8 cellular contexts compared by ENCODE assay signal in genomic region chr5:134370306-134370870, GRCh38. TPM values are rescaled to one million over a fixed set of nuclear protein-coding genes. Genes with fewer than 3 reads are reported as not detected.
DNase-seq lines count a peak whose midpoint lies in the region; ATAC-seq and TF ChIP-seq lines count a peak whose summit lies in the region.

No MANE protein-coding gene starts in this region.

- CTCF ChIA-PET in AG04450 (lab: Charles Lee), result interaction anchor here (0.5 to 1.8 kb wide), 4 partner anchors 18 to 208 kb away, joined by 3 to 5 read pairs (median 4); no protein-coding TSS in a partner anchor

- ATAC-seq in GM19455 (IDR thresholded peaks at IDR 0.05; ENCODE audit: unreplicated experiment) (peak; percentile 7), HG03575 (IDR thresholded peaks at IDR 0.05; ENCODE audit: extremely low read depth, insufficient number of reproducible peaks, low FRiP score, unreplicated experiment) (peak; percentile 3), left lobe of liver (peak; percentile 3)

- no peaks in the 10 kb centered on the region for H3K27me3 ChIP-seq in AG04450 (ENCODE audit: control insufficient read depth, insufficient read depth, low read length)

- DNase-seq in AG04450 (ENCODE audit: low read depth, low spot score) (no peak), amniotic epithelial cell (ENCODE audit: low read depth) (peak; percentile 42), left lobe of liver (ENCODE audit: low spot score) (no peak), germinal center (ENCODE audit: low spot score) (no peak), NCI-H526 treated with DMSO at 0.1 percent for 48 hours (lab: John Stamatoyannopoulos, UW) (no peak)

- TF ChIP-seq CTCF in AG04450 (IDR thresholded peaks at IDR 0.05; ENCODE audit: low read depth, low read length), result no peak

- peak overlapping the region; percentile 69 for H3K4me3 ChIP-seq in AG04450 (ENCODE audit: low read depth, low read length)

- POLR2A ChIA-PET in AG04450 (lab: Yijun Ruan, JAX), result no interaction called here

- H3K27ac ChIP-seq in AG04450 (ENCODE audit: low read depth, low read length), result peak overlapping the region; percentile 59
- peak overlapping the region; percentile 98 for H3K27ac ChIP-seq in temporal lobe (ENCODE audit: low read depth, low read length)

- H3K9me3 ChIP-seq in AG04450 (ENCODE audit: control insufficient read depth, insufficient read depth, low read length), result peaks cover 7% of the 10 kb centered on the region; the same call in 1 of the 2 replicates

RNA-seq across cellular contexts. Expression of gene UBE2B, which starts 1.0 kb away (rescaled TPM):
- polyA plus RNA-seq in AG04450 (2011; rRNA removed), result 57.3 and 99.2 TPM in 2 replicates
- 9.8 and 18.6 TPM in 2 replicates for polyA minus RNA-seq in AG04450 (2011; rRNA and poly(A)+ RNA removed)
- 26.6 TPM for total RNA-seq in left lobe of liver
- 48.4 TPM for total RNA-seq in temporal lobe

RNA-seq across cellular contexts. Expression of gene CDKL3, which starts 3.4 kb away (rescaled TPM):
- polyA plus RNA-seq in AG04450 (2011; rRNA removed), result 2.1 and 3.7 TPM in 2 replicates
- 1.2 and 1.6 TPM in 2 replicates for polyA minus RNA-seq in AG04450 (2011; rRNA and poly(A)+ RNA removed)
- total RNA-seq in left lobe of liver, result 1.2 TPM
- 10.8 TPM for total RNA-seq in temporal lobe

RNA-seq across cellular contexts. Expression of gene CDKN2AIPNL, which starts 41.3 kb away (rescaled TPM):
- polyA plus RNA-seq in AG04450 (2011; rRNA removed), result 16.7 and 20.8 TPM in 2 replicates
- 4.8 and 6.7 TPM in 2 replicates for polyA minus RNA-seq in AG04450 (2011; rRNA and poly(A)+ RNA removed)
- total RNA-seq in left lobe of liver (9.9 TPM), temporal lobe (29.5 TPM)
